In the genomic region with DNA sequence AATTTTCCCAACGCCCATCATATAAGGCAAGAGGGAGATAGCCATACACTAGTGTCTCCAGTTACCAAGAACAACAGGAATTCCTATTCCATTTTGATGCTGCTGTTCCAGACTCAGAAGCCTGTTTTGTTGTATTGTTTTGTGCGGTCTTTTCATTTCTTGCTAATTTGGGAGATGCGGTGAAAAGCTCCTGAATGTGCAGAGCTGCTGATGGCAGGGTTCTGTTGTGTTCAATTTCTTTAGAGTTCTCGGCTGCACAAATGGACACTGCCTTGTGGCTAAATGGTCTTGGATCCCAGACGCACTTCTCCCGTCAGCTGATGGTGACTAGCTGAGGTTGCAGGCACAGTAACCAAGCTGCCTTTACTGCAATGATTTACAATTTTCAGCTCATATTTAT, we compare ENCODE assay signal across 25 cellular contexts.
A peak's percentile ranks its signal among the peaks of the same experiment; 100 is the strongest.
DNase-seq lines count a peak whose midpoint lies in the region; ATAC-seq and TF ChIP-seq lines count a peak whose summit lies in the region.
"Had no signal": no experiment of that assay in that cellular context is flagged by ENCODE, and none has a peak within 500 bp of the region (broad histone marks: within the 10 kb centered on the region; RNA-seq: fewer than 3 reads in every experiment).

No MANE protein-coding gene starts in this region.

- H3K27me3 Mint-ChIP-seq in activated T-cell treated with anti-CD3 and anti-CD28 coated beads, Interleukin-2, amount 50 U/mL, for 24 hours, result no peaks in the 10 kb centered on the region
- no peaks in the 10 kb centered on the region for H3K27me3 Mint-ChIP-seq in activated naive CD8-positive, alpha-beta T cell treated with anti-CD3 and anti-CD28 coated beads for 36 hours
- H3K27me3 Mint-ChIP-seq: IgD-negative memory B cell; stimulated activated naive CD8-positive, alpha-beta T cell treated with anti-CD3 and anti-CD28 coated beads, Interleukin-15, amount 100 ng/mL, for 72 hours had no signal

- H3K9me3 Mint-ChIP-seq in activated T-cell treated with anti-CD3 and anti-CD28 coated beads, Interleukin-2, amount 50 U/mL, for 24 hours, result no peaks in the 10 kb centered on the region
- no peaks in the 10 kb centered on the region for H3K9me3 Mint-ChIP-seq in activated naive CD8-positive, alpha-beta T cell treated with anti-CD3 and anti-CD28 coated beads for 36 hours
- H3K9me3 Mint-ChIP-seq: IgD-negative memory B cell; stimulated activated naive CD8-positive, alpha-beta T cell treated with anti-CD3 and anti-CD28 coated beads, Interleukin-15, amount 100 ng/mL, for 72 hours had no signal

- H3K27ac ChIP-seq in substantia nigra (ENCODE audit: low read depth, low read length, poor library complexity, severe bottlenecking), result peak overlapping the region; percentile 76
- H3K27ac ChIP-seq: A549, C4-2B, cardiac muscle cell, heart left ventricle, left ventricle myocardium inferior, PC-9 had no signal

- no peaks in the 10 kb centered on the region for H3K27me3 ChIP-seq in BE2C
- H3K27me3 ChIP-seq: cardiac muscle cell, heart left ventricle had no signal

- H3K36me3 Mint-ChIP-seq in activated T-cell treated with anti-CD3 and anti-CD28 coated beads, Interleukin-2, amount 50 U/mL, for 24 hours (ENCODE audit: low read depth), result peaks cover 7% of the 10 kb centered on the region
- H3K36me3 Mint-ChIP-seq in activated naive CD8-positive, alpha-beta T cell treated with anti-CD3 and anti-CD28 coated beads for 36 hours, result peaks cover 10% of the 10 kb centered on the region

- TF ChIP-seq CTCF in BE2C (IDR thresholded peaks at IDR 0.05; ENCODE audit: low read depth, low read length), result no peak

- no peak overlapping the region for H3K4me3 ChIP-seq in BE2C (ENCODE audit: low read depth, low read length)
- H3K4me3 ChIP-seq: A549, cardiac muscle cell, heart left ventricle, left ventricle myocardium inferior, PC-9, smooth muscle cell had no signal

- no peaks in the 10 kb centered on the region for H3K36me3 ChIP-seq in BE2C
- H3K36me3 ChIP-seq: cardiac muscle cell, heart left ventricle, left ventricle myocardium inferior had no signal

- H3K4me3 Mint-ChIP-seq in activated T-cell treated with anti-CD3 and anti-CD28 coated beads, Interleukin-2, amount 50 U/mL, for 24 hours, result no peak overlapping the region
- H3K4me3 Mint-ChIP-seq in activated naive CD8-positive, alpha-beta T cell treated with anti-CD3 and anti-CD28 coated beads for 36 hours, result no peak overlapping the region
- H3K4me3 Mint-ChIP-seq: IgD-negative memory B cell had no signal

- no peaks in the 10 kb centered on the region for H3K9me3 ChIP-seq in BE2C
- H3K9me3 ChIP-seq: A549, heart left ventricle, left ventricle myocardium inferior had no signal

- H3K27ac Mint-ChIP-seq in activated T-cell treated with anti-CD3 and anti-CD28 coated beads, Interleukin-2, amount 50 U/mL, for 24 hours, result peak overlapping the region; percentile 10
- H3K27ac Mint-ChIP-seq in activated naive CD8-positive, alpha-beta T cell treated with anti-CD3 and anti-CD28 coated beads for 36 hours, result peak overlapping the region; percentile 54
- H3K27ac Mint-ChIP-seq: IgD-negative memory B cell had no signal

- no peak for ATAC-seq in left lobe of liver
- ATAC-seq: A549; heart left ventricle; stimulated activated naive CD8-positive, alpha-beta T cell treated with anti-CD3 and anti-CD28 coated beads, Interleukin-15, amount 100 ng/mL, for 72 hours had no signal

- peaks cover 48% of the 10 kb centered on the region for H3K4me1 ChIP-seq in BE2C

- no peak for DNase-seq in activated T-cell treated with anti-CD3 and anti-CD28 coated beads, Interleukin-2, amount 50 U/mL, for 24 hours
- no peak for DNase-seq in activated T-cell treated with anti-CD3 and anti-CD28 coated beads for 4 hours
- no peak for DNase-seq in activated naive CD8-positive, alpha-beta T cell treated with anti-CD3 and anti-CD28 coated beads for 36 hours
- peak; percentile 49 for DNase-seq in islet precursor cell
- peak in 14 of 49 donors; percentile 11 to 37 (median 22) for DNase-seq in substantia nigra (lab: John Stamatoyannopoulos, UW)
- DNase-seq in left lobe of liver (ENCODE audit: low spot score), result no peak
- no peak for DNase-seq in 8988T
- DNase-seq in BE2C, result no peak
- DNase-seq: activated CD4-positive, alpha-beta T cell treated with anti-CD3 and anti-CD28 coated beads for 48 hours; activated gamma-delta T cell treated with Interleukin-2 at 50 U/mL for 16 hours; dermis blood vessel endothelial cell; heart left ventricle; left ventricle myocardium inferior; NCI-H2107; NCI-H446 treated with DMSO at 0.1 percent for 48 hours; PC-9; SHP77; stimulated activated CD4-positive, alpha-beta T cell treated with anti-CD3 and anti-CD28 coated beads, Interleukin-4, amount 100 ng/mL, for 24 hours; stimulated activated naive CD8-positive, alpha-beta T cell treated with anti-CD3 and anti-CD28 coated beads, Interleukin-15, amount 100 ng/mL, for 72 hours; trophoblast cell had no signal

- peaks cover 92% of the 10 kb centered on the region for H3K4me1 Mint-ChIP-seq in activated T-cell treated with anti-CD3 and anti-CD28 coated beads, Interleukin-2, amount 50 U/mL, for 24 hours (ENCODE audit: low read depth)
- peaks cover 78% of the 10 kb centered on the region for H3K4me1 Mint-ChIP-seq in activated naive CD8-positive, alpha-beta T cell treated with anti-CD3 and anti-CD28 coated beads for 36 hours
